ENCODE assay signal across 14 cellular contexts in genomic region chr1:205567716-205568115, GRCh38.
A peak's percentile ranks its signal among the peaks of the same experiment; 100 is the strongest.
DNase-seq lines count a peak whose midpoint lies in the region; TF ChIP-seq lines count a peak whose summit lies in the region.
"Had no signal": no experiment of that assay in that cellular context is flagged by ENCODE, and none has a peak within 500 bp of the region (broad histone marks: within the 10 kb centered on the region; RNA-seq: fewer than 3 reads in every experiment).

No MANE protein-coding gene starts in this region.

- no peak overlapping the region for H3K27ac Mint-ChIP-seq in type B pancreatic cell
- H3K27ac Mint-ChIP-seq: B cell; CD4-positive, alpha-beta T cell had no signal

- in situ Hi-C loops in HAP-1 (cut with MboI; ENCODE audit: low sequenced_read_pairs), result no loop called here

- H3K27me3 Mint-ChIP-seq in type B pancreatic cell, result peaks cover 71% of the 10 kb centered on the region

- no peak for TF ChIP-seq CTCF in HEK293 (tag by site-specific recombination; IDR thresholded peaks at IDR 0.05)
- no peak for TF ChIP-seq CTCF in type B pancreatic cell (conservative IDR thresholded peaks at IDR 0.05)

- no peak overlapping the region for H3K27ac ChIP-seq in HEK293 (ENCODE audit: extremely low read depth, low read depth, low read length)

- CTCF ChIA-PET in HEK293 (lab: Yijun Ruan, JAX), result no interaction called here

- no peaks in the 10 kb centered on the region for H3K9me3 ChIP-seq in HEK293 (ENCODE audit: control insufficient read depth, insufficient read depth, low read depth, low read length)
- H3K9me3 ChIP-seq in HAP-1, result no peaks in the 10 kb centered on the region

- H3K36me3 ChIP-seq in HEK293 (ENCODE audit: control insufficient read depth in 2 of 2, insufficient read depth in 1 of 2, low read length in 2 of 2), result no peaks in the 10 kb centered on the region
- no peaks in the 10 kb centered on the region for H3K36me3 ChIP-seq in HAP-1 (replicated peaks)

- H3K27me3 ChIP-seq in HAP-1 (ENCODE audit: low read depth), result peaks cover 32% of the 10 kb centered on the region

- POLR2A ChIA-PET in HEK293 (lab: Yijun Ruan, JAX), result no interaction called here

- H3K4me3 ChIP-seq in HEK293 (ENCODE audit: low read depth, low read length) (no peak overlapping the region), HAP-1 (no peak overlapping the region)

- H3K4me3 Mint-ChIP-seq in type B pancreatic cell, result no peak overlapping the region

- H3K4me1 ChIP-seq in HEK293 (ENCODE audit: control insufficient read depth, insufficient read depth, low read length) (peaks cover 13% of the 10 kb centered on the region), HAP-1 (no peaks in the 10 kb centered on the region)

- H3K4me1 Mint-ChIP-seq in type B pancreatic cell (ENCODE audit: unreplicated experiment), result peaks cover 4% of the 10 kb centered on the region

- H3K9me3 Mint-ChIP-seq in type B pancreatic cell, result no peaks in the 10 kb centered on the region
- H3K9me3 Mint-ChIP-seq: CD4-positive, alpha-beta T cell had no signal

- no peaks in the 10 kb centered on the region for H3K36me3 Mint-ChIP-seq in type B pancreatic cell

- DNase-seq in activated CD8-positive, alpha-beta memory T cell treated with anti-CD3 and anti-CD28 coated beads, Interleukin-2, amount 50 U/mL, for 48 hours, result peak; percentile 44
- DNase-seq in mesenteric fat pad (ENCODE audit: low spot score), result peak; percentile 77
- DNase-seq in type B pancreatic cell (ENCODE audit: extremely low spot score, unreplicated experiment), result peak; percentile 57
- no peak for DNase-seq in HAP-1 (ENCODE audit: low spot score in 2 of 2)
- no peak for DNase-seq in NCI-H187 (lab: John Stamatoyannopoulos, UW)
- no peak for DNase-seq in NCI-H1694 treated with DMSO at 0.1 percent for 48 hours (lab: John Stamatoyannopoulos, UW)
- DNase-seq: DMS79 treated with DMSO at 0.1 percent for 48 hours, NCI-H1436 treated with DMSO at 0.1 percent for 48 hours, NCI-H2107, NCI-H226, NCI-H526 had no signal

TF ChIP-seq in HEK293, 187 proteins besides CTCF, POLR2A, EP300 and RAD21:
- TF ChIP-seq GLIS1 (tag by site-specific recombination; IDR thresholded peaks at IDR 0.05), result peak; percentile 56; the same call in 1 of the 2 replicates
- TF ChIP-seq ZFHX2 (tag by site-specific recombination; conservative IDR thresholded peaks at IDR 0.05), result peak; percentile 44
- TF ChIP-seq ZNF501 (tag by site-specific recombination; IDR thresholded peaks at IDR 0.05), result no peak
- peak; percentile 66 for TF ChIP-seq ZIC2 (tag by site-specific recombination; IDR thresholded peaks at IDR 0.05)
- TF ChIP-seq ZBTB21 (tag by site-specific recombination; IDR thresholded peaks at IDR 0.05), result no peak
TF ChIP-seq in HEK293: peak in this region for 3.

Comparison
In these comparisons a context has a peak if more than half of its experiments do, and no peak if none do; other contexts are left out.
1. DNase-seq: peak in activated CD8-positive, alpha-beta memory T cell treated with anti-CD3 and anti-CD28 coated beads, Interleukin-2, amount 50 U/mL, for 48 hours (single experiment), mesenteric fat pad (single experiment) and type B pancreatic cell (single experiment); none in HAP-1 (0 of 2), NCI-H187 (0 of 2) and NCI-H1694 treated with DMSO at 0.1 percent for 48 hours (single experiment).